In the genomic region with DNA sequence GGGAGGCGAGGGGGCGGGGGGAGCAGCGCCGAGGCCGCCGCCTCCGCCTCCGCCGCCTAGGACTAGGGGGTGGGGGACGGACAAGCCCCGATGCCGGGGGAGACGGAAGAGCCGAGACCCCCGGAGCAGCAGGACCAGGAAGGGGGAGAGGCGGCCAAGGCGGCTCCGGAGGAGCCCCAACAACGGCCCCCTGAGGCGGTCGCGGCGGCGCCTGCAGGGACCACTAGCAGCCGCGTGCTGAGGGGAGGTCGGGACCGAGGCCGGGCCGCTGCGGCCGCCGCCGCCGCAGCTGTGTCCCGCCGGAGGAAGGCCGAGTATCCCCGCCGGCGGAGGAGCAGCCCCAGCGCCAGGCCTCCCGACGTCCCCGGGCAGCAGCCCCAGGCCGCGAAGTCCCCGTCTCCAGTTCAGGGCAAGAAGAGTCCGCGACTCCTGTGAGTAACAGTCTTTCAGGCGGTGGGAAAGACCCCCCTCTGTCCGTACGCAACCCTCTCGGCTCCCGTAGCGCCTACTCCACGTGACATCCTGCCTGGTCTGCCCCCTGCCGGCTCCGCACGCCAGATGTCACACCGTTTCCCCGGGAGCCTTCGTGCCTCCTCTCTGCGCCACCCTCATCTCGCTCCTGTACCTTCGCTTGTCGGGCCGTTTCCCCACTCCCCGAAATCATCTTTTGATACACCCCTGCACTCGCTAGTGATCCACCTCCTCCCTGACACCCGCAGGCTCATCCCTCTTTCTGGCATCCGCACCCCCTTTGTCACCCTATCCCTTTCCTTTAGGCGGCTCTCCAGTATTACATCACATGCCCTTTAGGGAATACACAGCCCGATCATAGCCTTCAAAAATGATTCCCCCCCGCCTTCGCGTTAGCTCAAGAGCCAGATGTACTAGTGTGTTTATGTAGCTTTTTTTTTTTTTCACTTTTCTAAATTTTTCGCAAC, we compare ENCODE assay signal across 8 cellular contexts. TPM values are rescaled to one million over a fixed set of nuclear protein-coding genes. Genes with fewer than 3 reads are reported as not detected.
A peak's percentile ranks its signal among the peaks of the same experiment; 100 is the strongest.
DNase-seq lines count a peak whose midpoint lies in the region; ATAC-seq and TF ChIP-seq lines count a peak whose summit lies in the region.

No MANE protein-coding gene starts in this region.

- ATAC-seq in GM21529 (IDR thresholded peaks at IDR 0.05; ENCODE audit: unreplicated experiment) = peak; percentile 42

- peak overlapping the region; percentile 81 for H3K4me2 ChIP-seq in OCI-LY7 (ENCODE audit: low read length)

- H3K27ac ChIP-seq in OCI-LY7 (ENCODE audit: low read depth, low read length, poor library complexity, severe bottlenecking) (peak overlapping the region; percentile 95), mucosa of rectum (ENCODE audit: low read depth in 2 of 2, low read length in 2 of 2) (peak overlapping the region; percentile 98 to 99)

- no peaks in the 10 kb centered on the region for H3K27me3 ChIP-seq in mucosa of rectum (ENCODE audit: control insufficient read depth in 2 of 2, insufficient read depth in 2 of 2, low read length in 2 of 2)

- CTCF ChIA-PET in OCI-LY7 (lab: Charles Lee; ENCODE audit: unreplicated experiment) = no interaction called here

- peak overlapping the region; percentile 99 to 100 (median 99) for H3K27ac Mint-ChIP-seq in IgD-negative memory B cell

- peaks cover 50% of the 10 kb centered on the region for H3K4me1 ChIP-seq in OCI-LY7 (ENCODE audit: insufficient read depth, low read length, poor library complexity, severe bottlenecking)
- H3K4me1 ChIP-seq in mucosa of rectum (ENCODE audit: control insufficient read depth in 2 of 2, insufficient read depth in 2 of 2, low read length in 2 of 2) = peaks cover 31 to 47% of the 10 kb centered on the region in 2 donors

- H3K9ac ChIP-seq in mucosa of rectum (ENCODE audit: low read depth in 1 of 2, low read length in 2 of 2) = peak overlapping the region; percentile 95 to 99

- 0 out of 2 replicates have a peak overlapping the region, but pooled peaks have one; percentile 39 for H2AFZ ChIP-seq in OCI-LY7 (ENCODE audit: low read length)

- POLR2A ChIA-PET in OCI-LY7 (lab: Charles Lee) = interaction anchor here (0.6 to 1.0 kb wide), 3 partner anchors 27 to 688 kb away, joined by 3 read pairs; no protein-coding TSS in a partner anchor

- H3K4me1 Mint-ChIP-seq in IgD-negative memory B cell = peaks cover 36 to 59% (median 46%) of the 10 kb centered on the region in 3 donors

- no TSS peak for BruUV-seq in OCI-LY7 (replicated peaks; lab: Mats Ljungman, UMichigan)

- no peaks in the 10 kb centered on the region for H3K9me3 ChIP-seq in OCI-LY7 (ENCODE audit: low read length)
- H3K9me3 ChIP-seq in mucosa of rectum (ENCODE audit: control insufficient read depth in 2 of 2, low read length in 2 of 2) = no peaks in the 10 kb centered on the region

- H3K79me2 ChIP-seq in OCI-LY7 (ENCODE audit: insufficient read depth, low read depth, low read length) = peaks cover 74% of the 10 kb centered on the region

- intact Hi-C loops in OCI-LY7 (cut with micrococcal nuclease; ENCODE audit: unreplicated experiment) = loop anchor here (2.0 to 5.0 kb wide), 10 partner anchors 19 to 1252 kb away; a partner anchor contains a TSS

- peak; percentile 65 for DNase-seq in DMS114 treated with DMSO at 0.1 percent for 48 hours (lab: John Stamatoyannopoulos, UW; ENCODE audit: unreplicated experiment)
- DNase-seq in OCI-LY7 (ENCODE audit: low spot score) = peak; percentile 92
- DNase-seq in activated T-cell treated with anti-CD3 and anti-CD28 coated beads for 48 hours (ENCODE audit: low read depth) = peak; percentile 87
- DNase-seq in erythroblast (lab: John Stamatoyannopoulos, UW) = peak; percentile 93 to 95
- peak; percentile 88 to 90 for DNase-seq in stimulated activated CD8-positive, alpha-beta memory T cell treated with anti-CD3 and anti-CD28 coated beads, Interleukin-4, amount 100 ng/mL, for 4 hours (ENCODE audit: low read depth in 2 of 2, low spot score in 1 of 2)

- peaks cover 4% of the 10 kb centered on the region for H3K36me3 Mint-ChIP-seq in IgD-negative memory B cell

- peak; percentile 83 for TF ChIP-seq POLR2A in erythroblast (IDR thresholded peaks at IDR 0.05; ENCODE audit: low read length)

- peak overlapping the region; percentile 87 for H3K4me3 ChIP-seq in OCI-LY7 (ENCODE audit: low read depth, low read length, poor library complexity, severe bottlenecking)
- peak overlapping the region; percentile 93 to 100 for H3K4me3 ChIP-seq in mucosa of rectum (ENCODE audit: low read length in 2 of 2)

- TF ChIP-seq CTCF in OCI-LY7 (conservative IDR thresholded peaks at IDR 0.05; ENCODE audit: low read length) = peak; percentile 73

- no peaks in the 10 kb centered on the region for H3K9me3 Mint-ChIP-seq in IgD-negative memory B cell

- H3K36me3 ChIP-seq in OCI-LY7 (ENCODE audit: insufficient read depth, low read length) = peaks cover 37% of the 10 kb centered on the region
- no peaks in the 10 kb centered on the region for H3K36me3 ChIP-seq in mucosa of rectum (ENCODE audit: control insufficient read depth in 2 of 2, insufficient read depth in 2 of 2, low read length in 2 of 2)

- no peaks in the 10 kb centered on the region for H3K9me2 ChIP-seq in OCI-LY7 (ENCODE audit: insufficient read depth, low read length)

- peak overlapping the region; percentile 94 to 99 (median 98) for H3K4me3 Mint-ChIP-seq in IgD-negative memory B cell

- peaks cover 34% of the 10 kb centered on the region for H4K20me1 ChIP-seq in OCI-LY7 (ENCODE audit: insufficient read depth, low read length)

- H3K27me3 Mint-ChIP-seq in IgD-negative memory B cell = no peaks in the 10 kb centered on the region

RNA-seq across cellular contexts. Expression of a gene that starts 0.6 kb away (rescaled TPM):
- 6.3 TPM for polyA plus RNA-seq in IgD-negative memory B cell
- 36.9 and 38.7 TPM in 2 replicates for total RNA-seq in OCI-LY7 (2014; rRNA removed; shearing (Covaris generic))
- 50.9 and 60.5 TPM in 2 replicates for total RNA-seq in OCI-LY7 (2022)

RNA-seq across cellular contexts. Expression of a gene that starts 3.8 kb away (rescaled TPM):
- polyA plus RNA-seq in IgD-negative memory B cell = 141 TPM
- total RNA-seq in OCI-LY7 (2014; rRNA removed; shearing (Covaris generic)) = 64.1 and 79.3 TPM in 2 replicates
- 129 and 130 TPM in 2 replicates for total RNA-seq in OCI-LY7 (2022)

RNA-seq across cellular contexts. Expression of a gene that starts 43.0 kb away (rescaled TPM):
- 0.11 TPM for polyA plus RNA-seq in IgD-negative memory B cell
- 3.1 and 3.4 TPM in 2 replicates for total RNA-seq in OCI-LY7 (2014; rRNA removed; shearing (Covaris generic))
- total RNA-seq in OCI-LY7 (2022) = 3.3 and 3.5 TPM in 2 replicates

Comparison
In these comparisons a context has a peak if more than half of its experiments do, and no peak if none do; other contexts are left out.
1. Peak in every context shown above with its lines: DNase-seq, ATAC-seq, H3K4me3 ChIP-seq and H3K27ac ChIP-seq.